ENCODE assay signal across 8 cellular contexts in the genomic region with DNA sequence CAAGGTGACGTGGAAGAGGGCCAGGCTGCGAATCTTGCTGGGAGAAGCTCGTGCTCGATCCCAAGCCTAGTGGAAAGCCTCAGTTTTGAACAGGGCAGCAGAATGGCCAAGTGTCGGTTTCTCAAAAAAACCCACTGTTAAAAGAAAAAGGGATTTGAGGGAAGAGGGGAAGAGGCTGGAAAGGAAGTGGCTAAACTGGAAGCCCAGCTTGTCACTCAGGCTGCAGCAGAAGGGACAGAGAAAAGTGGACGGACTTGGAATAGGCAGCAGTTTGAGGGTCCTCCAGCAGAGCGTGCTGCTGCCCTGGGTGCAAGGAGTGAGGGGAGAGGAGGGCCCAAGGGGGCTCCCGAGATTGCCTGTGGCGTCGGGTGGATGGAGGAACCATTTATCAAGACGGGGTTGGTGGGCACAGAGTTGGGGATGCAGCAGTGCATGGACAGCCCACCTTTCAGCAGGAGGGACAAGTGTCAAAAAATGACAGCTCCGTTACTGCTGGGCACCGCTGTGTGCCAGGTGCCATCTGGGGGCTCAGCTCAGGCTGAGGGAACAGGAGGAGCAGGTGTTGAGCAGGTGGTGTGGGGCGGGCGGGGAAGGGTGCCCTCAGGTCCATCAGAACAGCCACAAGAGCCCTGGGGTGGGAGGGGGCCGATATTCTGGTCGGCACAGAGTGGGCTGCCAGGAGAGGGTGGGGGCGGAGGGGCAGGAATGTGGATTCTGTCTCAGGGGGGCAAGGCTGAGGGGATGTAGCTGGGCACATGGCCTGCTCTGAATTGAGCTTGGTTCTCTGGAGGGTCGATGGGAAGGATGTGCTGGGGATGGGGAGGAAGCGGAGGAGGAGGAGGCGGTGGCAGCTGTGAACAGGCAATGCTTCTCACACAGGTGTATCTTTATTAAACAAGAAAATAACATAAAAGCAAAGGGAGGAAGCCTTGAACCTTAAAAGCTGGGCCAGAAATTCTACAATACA.
DNase-seq lines count a peak whose midpoint lies in the region; ATAC-seq and TF ChIP-seq lines count a peak whose summit lies in the region.
"Not testable (repeated sequence)": the region's sequence is repeated elsewhere in the genome, so short reads cannot be mapped to it uniquely, and the experiment has no call there.

No MANE protein-coding gene starts in this region.

- H3K9me3 ChIP-seq in SJCRH30 (replicated peaks): not testable (repeated sequence)

- peak overlapping the region; percentile 61 for H3K4me3 Mint-ChIP-seq in neural crest cell
- not testable (repeated sequence) for H3K4me3 Mint-ChIP-seq in stimulated activated naive CD8-positive, alpha-beta T cell treated with anti-CD3 and anti-CD28 coated beads, Interleukin-15, amount 100 ng/mL, for 72 hours

- peaks cover 30% of the 10 kb centered on the region for H3K4me1 ChIP-seq in SJCRH30

- H3K27ac Mint-ChIP-seq in neural crest cell (ENCODE audit: unreplicated experiment): peak overlapping the region; percentile 66
- H3K27ac Mint-ChIP-seq in stimulated activated naive CD8-positive, alpha-beta T cell treated with anti-CD3 and anti-CD28 coated beads, Interleukin-15, amount 100 ng/mL, for 72 hours: not testable (repeated sequence)

- peak; percentile 18 for TF ChIP-seq CTCF in brain microvascular endothelial cell (IDR thresholded peaks at IDR 0.05; ENCODE audit: low read depth, low read length, missing control alignments)
- peak; percentile 28 for TF ChIP-seq CTCF in neural crest cell (conservative IDR thresholded peaks at IDR 0.05)

- DNase-seq in DMS 273 (lab: John Stamatoyannopoulos, UW; ENCODE audit: unreplicated experiment) (peak; percentile 32), NCI-H1092 (lab: John Stamatoyannopoulos, UW) (peak; percentile 30), NCI-H2171 treated with DMSO at 0.1 percent for 48 hours (lab: John Stamatoyannopoulos, UW) (peak; percentile 80), SJCRH30 (peak in 1 of 2 experiments; percentile 29), iPS-NIHi7 (ENCODE audit: extremely low spot score) (peak; percentile 27)
- DNase-seq in brain microvascular endothelial cell; neural crest cell (ENCODE audit: low read depth, low spot score); stimulated activated naive CD8-positive, alpha-beta T cell treated with anti-CD3 and anti-CD28 coated beads, Interleukin-15, amount 100 ng/mL, for 72 hours: not testable (repeated sequence)

- not testable (repeated sequence) for H3K36me3 ChIP-seq in SJCRH30; brain microvascular endothelial cell (replicated peaks)

- H3K9me3 Mint-ChIP-seq in neural crest cell; stimulated activated naive CD8-positive, alpha-beta T cell treated with anti-CD3 and anti-CD28 coated beads, Interleukin-15, amount 100 ng/mL, for 72 hours: not testable (repeated sequence)

- H3K4me3 ChIP-seq in SJCRH30: peak overlapping the region; percentile 15
- H3K4me3 ChIP-seq in brain microvascular endothelial cell (ENCODE audit: low read depth, low read length): not testable (repeated sequence)

- H3K27me3 ChIP-seq in SJCRH30; brain microvascular endothelial cell (replicated peaks): not testable (repeated sequence)

- ATAC-seq in stimulated activated naive CD8-positive, alpha-beta T cell treated with anti-CD3 and anti-CD28 coated beads, Interleukin-15, amount 100 ng/mL, for 72 hours: peak; percentile 21

- peaks cover 14% of the 10 kb centered on the region for H3K4me1 Mint-ChIP-seq in neural crest cell
- H3K4me1 Mint-ChIP-seq in stimulated activated naive CD8-positive, alpha-beta T cell treated with anti-CD3 and anti-CD28 coated beads, Interleukin-15, amount 100 ng/mL, for 72 hours: not testable (repeated sequence)

- peaks cover 25% of the 10 kb centered on the region for H3K27me3 Mint-ChIP-seq in neural crest cell (ENCODE audit: low read depth)
- not testable (repeated sequence) for H3K27me3 Mint-ChIP-seq in stimulated activated naive CD8-positive, alpha-beta T cell treated with anti-CD3 and anti-CD28 coated beads, Interleukin-15, amount 100 ng/mL, for 72 hours

- in situ Hi-C loops in brain microvascular endothelial cell (cut with HindIII; ENCODE audit: low pct_ligation_motif_present, low sequenced_read_pairs): not testable (repeated sequence)

- not testable (repeated sequence) for H3K27ac ChIP-seq in SJCRH30, brain microvascular endothelial cell

- not testable (repeated sequence) for H3K36me3 Mint-ChIP-seq in neural crest cell (ENCODE audit: low read depth)
